8 cellular contexts compared by ENCODE assay signal in genomic region chr6:144283781-144284473, GRCh38. TPM values are rescaled to one million over a fixed set of nuclear protein-coding genes. Genes with fewer than 3 reads are reported as not detected.
A peak's percentile ranks its signal among the peaks of the same experiment; 100 is the strongest.
DNase-seq lines count a peak whose midpoint lies in the region; ATAC-seq, FAIRE-seq and TF ChIP-seq lines count a peak whose summit lies in the region.

No MANE protein-coding gene starts in this region.

- CTCF ChIA-PET in K562 (lab: Yijun Ruan, JAX; ENCODE audit: low intra/inter-chr PET ratio), result no interaction called here

- no peak for TF ChIP-seq EP300 in K562 (IDR thresholded peaks at IDR 0.05; ENCODE audit: low read length)

- peak; percentile 13 for DNase-seq in AG08395 (ENCODE audit: low spot score)
- DNase-seq in HT-29 (ENCODE audit: low spot score), result peak; percentile 41
- no peak for DNase-seq in K562 (ENCODE audit: extremely low read depth in 1 of 4, low spot score in 3 of 4)
- DNase-seq in lung (ENCODE audit: low spot score), result peak; percentile 7
- no peak for DNase-seq in NCI-H187 (lab: John Stamatoyannopoulos, UW)
- no peak for DNase-seq in NCI-H187 treated with DMSO at 0.1 percent for 48 hours (lab: John Stamatoyannopoulos, UW)
- no peak for DNase-seq in frontal cortex (ENCODE audit: low spot score in 2 of 2)

- H3K9ac ChIP-seq in K562 (ENCODE audit: insufficient read depth in 1 of 2, low read depth in 2 of 2, low read length in 2 of 2), result no peak overlapping the region

- H3K27me3 ChIP-seq in K562 (ENCODE audit: control insufficient read depth in 2 of 2, insufficient read depth in 2 of 2, low read length in 2 of 2) (peaks cover 34 to 35% of the 10 kb centered on the region in 2 experiments), lung (ENCODE audit: control insufficient read depth, insufficient read depth) (no peaks in the 10 kb centered on the region)

- no peak for TF ChIP-seq RAD21 in K562 (CRISPR knock-in tag; conservative IDR thresholded peaks at IDR 0.05 in 1 of 2, IDR thresholded peaks at IDR 0.05 in 1 of 2)

- no peaks in the 10 kb centered on the region for H4K20me1 ChIP-seq in K562 (replicated peaks; ENCODE audit: control insufficient read depth, insufficient read depth, low read length)

- in situ Hi-C loops in K562 (cut with MboI), result no loop called here

- 7% methylated on average over 13 of the region's 13 CpGs for WGBS in K562 (ENCODE audit: insufficient coverage, low coverage, missing lambda C conversion rate)
- WGBS in lung, 2 donors, result 7 to 8% methylated on average over 13 of the region's 13 CpGs

- H2AFZ ChIP-seq in K562 (ENCODE audit: low read depth, low read length), result no peak overlapping the region

- H3K4me2 ChIP-seq in K562 (ENCODE audit: insufficient read depth, low read length), result peak overlapping the region; percentile 30; the same call in 1 of the 2 replicates

- H3K4me1 ChIP-seq in K562 (replicated peaks in 1 of 2; ENCODE audit: control insufficient read depth in 2 of 2, insufficient read depth in 2 of 2, low read length in 2 of 2), result peaks cover 0 to 27% of the 10 kb centered on the region in 2 experiments; a peak in 3 of 5 replicates
- peaks cover 0 to 6% of the 10 kb centered on the region in 2 donors for H3K4me1 ChIP-seq in lung (ENCODE audit: control insufficient read depth in 2 of 2, insufficient read depth in 2 of 2, low read length in 2 of 2)

- H3K9me1 ChIP-seq in K562 (ENCODE audit: control insufficient read depth, insufficient read depth, low read length), result no peaks in the 10 kb centered on the region

- TF ChIP-seq POLR2A in K562 (conservative IDR thresholded peaks at IDR 0.05), result no peak

- no peaks in the 10 kb centered on the region for H3K36me3 ChIP-seq in K562 (ENCODE audit: control insufficient read depth, insufficient read depth, low read length)
- no peaks in the 10 kb centered on the region for H3K36me3 ChIP-seq in lung (ENCODE audit: control insufficient read depth in 2 of 2, insufficient read depth in 2 of 2, low read length in 2 of 2)

- POLR2A ChIA-PET in K562 (lab: Yijun Ruan, JAX), result no interaction called here

- ATAC-seq in K562 (no peak), lung (ENCODE audit: insufficient read depth, low FRiP score) (no peak), HG03342 (IDR thresholded peaks at IDR 0.05; ENCODE audit: unreplicated experiment) (no peak)

- FAIRE-seq in K562 (lab: Jason Lieb, UNC), result no peak
- FAIRE-seq in frontal cortex (lab: Jason Lieb, UNC), result no peak

- TF ChIP-seq CTCF in K562 (IDR thresholded peaks at IDR 0.05 in 2 of 3, conservative IDR thresholded peaks at IDR 0.05 in 1 of 3; ENCODE audit: insufficient read depth in 2 of 3, low read depth in 1 of 3, low read length in 3 of 3) (no peak), lung (IDR thresholded peaks at IDR 0.05; ENCODE audit: control extremely low read depth, extremely low read depth) (no peak)

- H3K4me3 ChIP-seq in K562 (no peak overlapping the region), lung (no peak overlapping the region)

- H3K27ac ChIP-seq in K562 (ENCODE audit: extremely low read depth, low read depth, low read length) (no peak overlapping the region), lung (ENCODE audit: low read depth in 1 of 2, low read length in 1 of 2) (peak overlapping the region in 1 of 2 donors; percentile 99)

- no peaks in the 10 kb centered on the region for H3K79me2 ChIP-seq in K562 (ENCODE audit: control insufficient read depth, insufficient read depth, low read length)

- intact Hi-C loops in K562 (cut with micrococcal nuclease), result no loop called here

- no peaks in the 10 kb centered on the region for H3K9me3 ChIP-seq in K562 (replicated peaks; ENCODE audit: control insufficient read depth, insufficient read depth, low read depth, low read length)
- no peaks in the 10 kb centered on the region for H3K9me3 ChIP-seq in lung (ENCODE audit: control insufficient read depth in 2 of 2, insufficient read depth in 1 of 2, low read length in 1 of 2)

- TSS peak; percentile 39 for BruUV-seq in K562 (replicated peaks; lab: Mats Ljungman, UMichigan)

TF ChIP-seq in K562, 482 proteins besides CTCF, POLR2A, EP300 and RAD21:
- no peak for TF ChIP-seq SNAPC5 (CRISPR knock-in tag; IDR thresholded peaks at IDR 0.05)
- TF ChIP-seq ZNF24 (IDR thresholded peaks at IDR 0.05), result peak; percentile 55; the same call in 1 of the 2 replicates

RNA-seq across cellular contexts. Expression of gene UTRN, which starts 1.2 kb away (rescaled TPM):
- total RNA-seq in HT-29 (2014; rRNA removed; shearing (Covaris generic)), result 23.6 and 25.7 TPM in 2 replicates
- 4.6 and 11.3 TPM in 2 replicates for total RNA-seq in K562 (2011; cell fraction: chromatin; rRNA removed; ENCODE audit: low replicate concordance)
- total RNA-seq in K562 (2011; cell fraction: nucleolus; rRNA removed), result 2.4 and 2.8 TPM in 2 replicates
- 3.5 and 3.8 TPM in 2 replicates for total RNA-seq in K562 (2011; cell fraction: nucleoplasm; rRNA removed)
- total RNA-seq in K562 (2014; rRNA removed) (10.0 and 10.4 TPM in 2 replicates), K562 (2014; rRNA removed; fragmentation: Illumina TruSeq; extraction: Trizol) (11.5 and 15.9 TPM in 2 replicates), K562 (2015; rRNA removed; fragmentation: Illumina TruSeq; extraction: Trizol) (20.5 and 22.4 TPM in 2 replicates), K562 (2021) (10.4 and 12.0 TPM in 2 replicates), lung (100 to 1,000 TPM; 207 to 489 TPM), frontal cortex (33.8 TPM)
- polyA plus RNA-seq in K562 (2011; rRNA removed) (1.2 and 1.9 TPM in 2 replicates), K562 (2014; fragmentation: Illumina TruSeq; extraction: Trizol) (10.5 and 15.1 TPM in 2 replicates), K562 (2014; fragmentation: Nextera tagmentation; extraction: Ambion mirVana) (1 to 10 TPM in 1 of 2 experiments, under 1 TPM in 1; 0.94 to 2.1 TPM), K562 (2014; rRNA removed) (6.2 and 7.1 TPM in 2 replicates), lung (10 to 100 TPM; 24.6 to 38.7 TPM)
- 0.49 and 1.3 TPM in 2 replicates for polyA plus RNA-seq in K562 (2011; cell fraction: cytosol; rRNA removed)
- polyA plus RNA-seq in K562 (2011; cell fraction: nucleus; rRNA removed), result 2.2 and 3.4 TPM in 2 replicates
- polyA plus RNA-seq in K562 (2012), result 10.6 and 11.6 TPM in 2 replicates
- polyA minus RNA-seq in K562 (2011; rRNA and poly(A)+ RNA removed), result 4.3 and 8.3 TPM in 2 replicates
- 1.4 and 1.8 TPM in 2 replicates for polyA minus RNA-seq in K562 (2011; cell fraction: cytosol; rRNA and poly(A)+ RNA removed)
- 5.0 and 9.2 TPM in 2 replicates for polyA minus RNA-seq in K562 (2011; cell fraction: nucleus; rRNA and poly(A)+ RNA removed)

Comparison
In these comparisons a context has a peak if more than half of its experiments do, and no peak if none do; other contexts are left out.
1. DNase-seq: peak in AG08395 (single experiment), HT-29 (single experiment) and lung (single experiment); none in K562 (0 of 4), NCI-H187 (0 of 2), NCI-H187 treated with DMSO at 0.1 percent for 48 hours (single experiment) and frontal cortex (0 of 2).